ENCODE assay signal across 25 cellular contexts in the genomic region with DNA sequence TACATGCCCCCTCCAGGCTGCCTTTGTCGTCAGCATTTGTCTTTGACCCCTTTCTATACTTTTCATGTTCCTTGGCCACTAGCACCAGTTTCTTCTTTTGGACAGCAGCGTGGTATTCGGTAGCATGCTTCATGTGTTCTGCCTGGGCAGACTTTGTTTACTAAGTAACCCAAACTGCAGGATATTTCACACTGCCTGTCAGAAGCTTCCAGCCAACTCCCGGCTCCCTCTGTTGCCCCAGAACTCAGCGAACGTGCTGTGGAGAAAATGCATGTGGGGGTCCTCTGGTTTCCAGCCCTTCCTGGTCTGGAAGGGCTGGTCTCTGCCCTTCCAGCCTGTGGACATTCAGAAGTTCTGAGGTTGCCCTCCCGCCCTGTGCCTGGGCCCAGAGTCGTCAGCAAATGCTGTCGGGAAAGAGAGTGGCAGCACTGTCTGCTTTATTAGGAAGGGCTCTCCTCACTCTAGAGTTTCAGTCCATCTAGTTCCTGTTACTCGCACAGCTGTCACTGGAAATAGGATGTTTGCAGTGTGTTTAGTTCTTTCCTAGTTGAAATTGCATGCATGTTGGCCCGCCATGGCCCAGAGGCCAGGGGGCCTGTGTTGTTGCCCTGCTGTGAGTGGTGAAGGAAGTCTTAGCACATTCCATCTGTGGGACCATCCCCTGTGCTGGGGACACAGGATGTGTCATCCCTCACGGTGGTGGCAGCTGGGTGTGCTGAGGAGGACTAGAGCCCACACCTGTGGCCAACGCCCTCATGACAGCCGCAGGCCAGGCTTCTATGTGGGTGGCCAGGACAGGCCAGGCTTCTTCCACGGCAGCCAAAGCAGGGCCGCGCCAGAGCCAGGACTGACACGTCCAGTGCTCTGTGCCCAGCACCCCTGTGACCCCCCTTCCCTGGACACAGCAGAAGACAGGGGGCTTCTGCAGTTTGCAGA. TPM values are rescaled to one million over a fixed set of nuclear protein-coding genes. Genes with fewer than 3 reads are reported as not detected.
DNase-seq lines count a peak whose midpoint lies in the region; ATAC-seq and TF ChIP-seq lines count a peak whose summit lies in the region.
"Had no signal": no experiment of that assay in that cellular context is flagged by ENCODE, and none has a peak within 500 bp of the region (broad histone marks: within the 10 kb centered on the region; RNA-seq: fewer than 3 reads in every experiment).

No MANE protein-coding gene starts in this region.

- DNase-seq in activated CD4-positive, alpha-beta T cell treated with anti-CD3 and anti-CD28 coated beads, Interleukin-2, amount 10 ng/mL, durations not matched to agents 7 days and 5 days: no peak
- DNase-seq in activated CD4-positive, alpha-beta T cell treated with anti-CD3 and anti-CD28 coated beads, Interleukin-2, amount 50 U/mL, for 48 hours: no peak
- DNase-seq in nephron progenitor cell: no peak
- peak; percentile 75 for DNase-seq in spleen
- DNase-seq: activated CD4-positive, alpha-beta T cell treated with anti-CD3 and anti-CD28 coated beads for 1 hour; activated naive CD8-positive, alpha-beta T cell treated with anti-CD3 and anti-CD28 coated beads for 36 hours; activated T-cell treated with anti-CD3 and anti-CD28 coated beads, Interleukin-2, amount 50 U/mL, for 72 hours; BE2C; Caco-2; colonic mucosa; endodermal cell; KG1; naive thymus-derived CD4-positive, alpha-beta T cell; NCI-H1930; NCI-H510A; RPMI8226; T1000; uterus had no signal

- no peaks in the 10 kb centered on the region for H3K9me3 ChIP-seq in spleen
- H3K9me3 ChIP-seq: BE2C, Caco-2, colonic mucosa, uterus had no signal

- H3K4me1 ChIP-seq in spleen: no peaks in the 10 kb centered on the region
- H3K4me1 ChIP-seq: BE2C, Caco-2, colonic mucosa, uterus had no signal

- peak overlapping the region; percentile 47 for H3K27ac ChIP-seq in cingulate gyrus (ENCODE audit: low read depth, low read length)
- no peak overlapping the region for H3K27ac ChIP-seq in spleen
- H3K27ac ChIP-seq: colonic mucosa, uterus had no signal

- TF ChIP-seq CTCF in nephron progenitor cell (IDR thresholded peaks at IDR 0.05) (no peak), spleen (IDR thresholded peaks at IDR 0.05 in 8 of 11, conservative IDR thresholded peaks at IDR 0.05 in 3 of 11) (no peak)

- no peaks in the 10 kb centered on the region for H3K27me3 Mint-ChIP-seq in activated CD4-positive, alpha-beta T cell treated with anti-CD3 and anti-CD28 coated beads, Interleukin-2, amount 10 ng/mL, durations not matched to agents 7 days and 5 days
- H3K27me3 Mint-ChIP-seq in nephron progenitor cell (ENCODE audit: low read depth, poor library complexity): no peaks in the 10 kb centered on the region
- H3K27me3 Mint-ChIP-seq: activated naive CD8-positive, alpha-beta T cell treated with anti-CD3 and anti-CD28 coated beads for 36 hours; naive thymus-derived CD4-positive, alpha-beta T cell had no signal

- POLR2A ChIA-PET in activated CD4-positive, alpha-beta T cell treated with anti-CD3 and anti-CD28 coated beads, Interleukin-2, amount 10 ng/mL, durations not matched to agents 7 days and 5 days (lab: Charles Lee): no interaction called here

- H3K27me3 ChIP-seq in spleen (replicated peaks in 1 of 7): no peaks in the 10 kb centered on the region
- H3K27me3 ChIP-seq: BE2C, colonic mucosa, uterus had no signal

- H3K4me1 Mint-ChIP-seq in activated CD4-positive, alpha-beta T cell treated with anti-CD3 and anti-CD28 coated beads, Interleukin-2, amount 10 ng/mL, durations not matched to agents 7 days and 5 days: no peaks in the 10 kb centered on the region
- peaks cover 20% of the 10 kb centered on the region for H3K4me1 Mint-ChIP-seq in nephron progenitor cell
- H3K4me1 Mint-ChIP-seq: activated naive CD8-positive, alpha-beta T cell treated with anti-CD3 and anti-CD28 coated beads for 36 hours; endodermal cell; naive thymus-derived CD4-positive, alpha-beta T cell had no signal

- ATAC-seq in HG02870 (IDR thresholded peaks at IDR 0.05; ENCODE audit: unreplicated experiment) (no peak), GM18909 (IDR thresholded peaks at IDR 0.05; ENCODE audit: poor library complexity, unreplicated experiment) (no peak), SK-N-SH treated with all-trans-retinoic acid at 6 μM for 48 hours (no peak)
- ATAC-seq: naive thymus-derived CD4-positive, alpha-beta T cell had no signal

- intact Hi-C loops in spleen (cut with DNase I; ENCODE audit: low total_unique reads): no loop called here

- TF ChIP-seq POLR2A in spleen (IDR thresholded peaks at IDR 0.05): no peak

- H3K36me3 Mint-ChIP-seq in activated CD4-positive, alpha-beta T cell treated with anti-CD3 and anti-CD28 coated beads, Interleukin-2, amount 10 ng/mL, durations not matched to agents 7 days and 5 days (ENCODE audit: low read depth): no peaks in the 10 kb centered on the region
- peaks cover 24% of the 10 kb centered on the region for H3K36me3 Mint-ChIP-seq in nephron progenitor cell (ENCODE audit: low read depth)
- H3K36me3 Mint-ChIP-seq: activated naive CD8-positive, alpha-beta T cell treated with anti-CD3 and anti-CD28 coated beads for 36 hours had no signal

- peaks cover 0 to 100% (median 74%) of the 10 kb centered on the region in 6 donors for H3K36me3 ChIP-seq in spleen
- H3K36me3 ChIP-seq: colonic mucosa, uterus had no signal

- H3K4me3 ChIP-seq in spleen: no peak overlapping the region
- H3K4me3 ChIP-seq: colonic mucosa, lung, uterus had no signal

- no peaks in the 10 kb centered on the region for H3K9me3 Mint-ChIP-seq in activated CD4-positive, alpha-beta T cell treated with anti-CD3 and anti-CD28 coated beads, Interleukin-2, amount 10 ng/mL, durations not matched to agents 7 days and 5 days
- no peaks in the 10 kb centered on the region for H3K9me3 Mint-ChIP-seq in nephron progenitor cell
- H3K9me3 Mint-ChIP-seq: activated naive CD8-positive, alpha-beta T cell treated with anti-CD3 and anti-CD28 coated beads for 36 hours; activated T-cell treated with anti-CD3 and anti-CD28 coated beads, Interleukin-2, amount 50 U/mL, for 72 hours; endodermal cell; naive thymus-derived CD4-positive, alpha-beta T cell had no signal

- H3K4me3 Mint-ChIP-seq in activated CD4-positive, alpha-beta T cell treated with anti-CD3 and anti-CD28 coated beads, Interleukin-2, amount 10 ng/mL, durations not matched to agents 7 days and 5 days: no peak overlapping the region
- H3K4me3 Mint-ChIP-seq in nephron progenitor cell: peak overlapping the region; percentile 43
- H3K4me3 Mint-ChIP-seq: activated naive CD8-positive, alpha-beta T cell treated with anti-CD3 and anti-CD28 coated beads for 36 hours; activated T-cell treated with anti-CD3 and anti-CD28 coated beads, Interleukin-2, amount 50 U/mL, for 72 hours; endodermal cell; naive thymus-derived CD4-positive, alpha-beta T cell had no signal

- CTCF ChIA-PET in activated CD4-positive, alpha-beta T cell treated with anti-CD3 and anti-CD28 coated beads, Interleukin-2, amount 10 ng/mL, durations not matched to agents 7 days and 5 days (lab: Charles Lee): interaction anchor here (0.8 to 1.4 kb wide), 3 partner anchors 9 to 14 kb away, joined by 3 read pairs; no protein-coding TSS in a partner anchor

- 84 to 91% (median 85%) methylated on average over 15 to 18 of the region's 18 CpGs for WGBS in spleen, 5 donors

- H3K27ac Mint-ChIP-seq in activated CD4-positive, alpha-beta T cell treated with anti-CD3 and anti-CD28 coated beads, Interleukin-2, amount 10 ng/mL, durations not matched to agents 7 days and 5 days: peak overlapping the region; percentile 60
- H3K27ac Mint-ChIP-seq in nephron progenitor cell: peak overlapping the region; percentile 98
- H3K27ac Mint-ChIP-seq: activated naive CD8-positive, alpha-beta T cell treated with anti-CD3 and anti-CD28 coated beads for 36 hours; activated T-cell treated with anti-CD3 and anti-CD28 coated beads, Interleukin-2, amount 50 U/mL, for 72 hours; endodermal cell had no signal

TF ChIP-seq in SK-N-SH treated with all-trans-retinoic acid at 6 μM for 48 hours, 23 proteins besides CTCF, POLR2A, EP300 and RAD21 (continues in another document):
- TF ChIP-seq ZNF70 (CRISPR knock-in tag; IDR thresholded peaks at IDR 0.05) (no peak), TOX (CRISPR knock-in tag; IDR thresholded peaks at IDR 0.05; ENCODE audit: borderline replicate concordance) (no peak), POU6F1 (CRISPR knock-in tag; IDR thresholded peaks at IDR 0.05; ENCODE audit: borderline replicate concordance, low read depth) (no peak), ZNF565 (CRISPR knock-in tag; conservative IDR thresholded peaks at IDR 0.05; ENCODE audit: low read depth) (no peak), OSR1 (CRISPR knock-in tag; IDR thresholded peaks at IDR 0.05) (no peak), ZFP3 (CRISPR knock-in tag; IDR thresholded peaks at IDR 0.05) (no peak), CSDC2 (CRISPR knock-in tag; IDR thresholded peaks at IDR 0.05) (no peak), ZNF8 (CRISPR knock-in tag; IDR thresholded peaks at IDR 0.05) (no peak), ESRRG (CRISPR knock-in tag; IDR thresholded peaks at IDR 0.05) (no peak)
- TF ChIP-seq, protein P1, sequence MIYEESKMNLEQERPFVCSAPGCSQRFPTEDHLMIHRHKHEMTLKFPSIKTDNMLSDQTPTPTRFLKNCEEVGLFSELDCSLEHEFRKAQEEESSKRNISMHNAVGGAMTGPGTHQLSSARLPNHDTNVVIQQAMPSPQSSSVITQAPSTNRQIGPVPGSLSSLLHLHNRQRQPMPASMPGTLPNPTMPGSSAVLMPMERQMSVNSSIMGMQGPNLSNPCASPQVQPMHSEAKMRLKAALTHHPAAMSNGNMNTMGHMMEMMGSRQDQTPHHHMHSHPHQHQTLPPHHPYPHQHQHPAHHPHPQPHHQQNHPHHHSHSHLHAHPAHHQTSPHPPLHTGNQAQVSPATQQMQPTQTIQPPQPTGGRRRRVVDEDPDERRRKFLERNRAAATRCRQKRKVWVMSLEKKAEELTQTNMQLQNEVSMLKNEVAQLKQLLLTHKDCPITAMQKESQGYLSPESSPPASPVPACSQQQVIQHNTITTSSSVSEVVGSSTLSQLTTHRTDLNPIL (CRISPR knock-in tag; IDR thresholded peaks at IDR 0.05; ENCODE audit: low read depth): no peak

RNA-seq across cellular contexts. Expression of gene ZNF467, which starts 45.6 kb away (rescaled TPM):
- total RNA-seq in activated CD4-positive, alpha-beta T cell treated with anti-CD3 and anti-CD28 coated beads, Interleukin-2, amount 10 ng/mL, durations not matched to agents 7 days and 5 days: under 1 TPM; 0.15 to 0.32 TPM
- total RNA-seq in spleen: 10 to 100 TPM; 25.5 to 48.5 (median 37.6) TPM
- polyA plus RNA-seq in spleen: 10 to 100 TPM in 2 of 3 donors, 1 to 10 TPM in 1; 6.0 to 15.2 (median 12.8) TPM
- total RNA-seq: A172; activated CD8-positive, alpha-beta memory T cell treated with anti-CD3 and anti-CD28 coated beads for 36 hours had no signal

Comparison
In these comparisons a context has a peak if more than half of its experiments do, and no peak if none do; other contexts are left out.
1. RNA of gene ZNF467, which starts 45.6 kb away (total RNA-seq): 25.5 to 48.5 TPM in spleen; 0.15 to 0.32 TPM in activated CD4-positive, alpha-beta T cell treated with anti-CD3 and anti-CD28 coated beads, Interleukin-2, amount 10 ng/mL, durations not matched to agents 7 days and 5 days; every median in the first group is over 10 times any median in the second.